8 cellular contexts compared by ENCODE assay signal in the genomic region with DNA sequence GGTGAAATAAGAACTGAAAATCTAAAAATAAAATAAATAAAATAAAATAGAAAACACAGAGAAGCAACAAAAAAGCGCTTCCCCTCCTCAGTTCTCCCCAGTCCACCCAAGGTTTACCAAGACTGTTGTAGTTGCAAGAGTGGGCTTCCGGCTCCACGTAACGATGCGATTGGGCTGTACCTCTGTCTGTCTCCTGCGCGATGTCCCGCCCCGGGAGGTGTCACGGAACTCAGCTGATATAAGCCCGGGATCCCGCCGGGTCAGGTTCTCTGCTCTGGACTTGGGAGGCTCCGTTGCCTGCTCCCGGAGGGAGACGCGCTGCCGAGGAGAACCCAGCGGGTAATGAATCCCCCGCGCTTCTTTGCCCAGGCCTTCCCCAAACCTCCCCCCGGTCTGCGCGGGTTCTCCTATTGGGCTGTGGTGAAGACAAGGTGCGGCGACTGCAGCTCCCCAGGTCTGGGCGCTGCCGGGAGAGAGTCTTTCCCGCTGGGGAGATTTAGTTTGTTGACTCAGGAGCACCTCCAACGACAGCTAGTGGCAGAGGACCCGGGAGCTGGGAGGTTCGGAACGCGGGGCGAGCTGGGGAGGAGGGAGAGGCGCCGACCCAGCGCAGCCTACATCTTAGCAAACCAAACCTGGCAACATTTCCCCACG. TPM values are rescaled to one million over a fixed set of nuclear protein-coding genes. Genes with fewer than 3 reads are reported as not detected.
A peak's percentile ranks its signal among the peaks of the same experiment; 100 is the strongest.
DNase-seq lines count a peak whose midpoint lies in the region; TF ChIP-seq lines count a peak whose summit lies in the region.

TSS of gene SLFN5 (plus strand) at position 268 of the 654 bp plus-strand sequence. CDS start 15,619 bp downstream, outside the sequence.

- TF ChIP-seq POLR2A in prostate gland (IDR thresholded peaks at IDR 0.05), result peak; percentile 96

- H3K4me3 ChIP-seq in HFF-Myc (replicated peaks; ENCODE audit: low read depth, low read length) (peak within 1 kb of the TSS; percentile 81), right atrium auricular region (peak within 1 kb of the TSS; percentile 64 to 81), prostate gland (peak within 1 kb of the TSS; percentile 50 to 79)

- H3K4me1 ChIP-seq in right atrium auricular region (peaks cover 0 to 41% of the 10 kb centered on the region in 2 donors), prostate gland (replicated peaks) (peaks cover 9% of the 10 kb centered on the region)

- intact Hi-C loops in T-helper 2 cell treated with Interferon-gamma antibody and Interleukin-4, amounts not matched to agents 100 ng/mL and 5 ng/mL, for 36 hours (cut with micrococcal nuclease), result loop anchor here (1.0 to 2.0 kb wide), 11 partner anchors 25 to 345 kb away; partner anchors contain the start of genes LIG3, PEX12, SLFN11 and SLFN12
- intact Hi-C loops in prostate gland (cut with DNase I), result no loop called here

- POLR2A ChIA-PET in GM10248 (lab: Yijun Ruan, JAX), result interaction anchor here (0.6 kb wide), 1 partner anchor 348 kb away, joined by 5 read pairs; no protein-coding TSS in a partner anchor

- CTCF ChIA-PET in GM10248 (lab: Yijun Ruan, JAX), result interaction anchor here (0.8 kb wide), 1 partner anchor 71 kb away, joined by 3 read pairs; no protein-coding TSS in a partner anchor

- H3K36me3 ChIP-seq in right atrium auricular region (no peaks in the 10 kb centered on the region), prostate gland (no peaks in the 10 kb centered on the region)

- DNase-seq in GM10248 (ENCODE audit: extremely low spot score), result peak; percentile 96
- peak; percentile 63 for DNase-seq in HFF-Myc (ENCODE audit: extremely low read depth, low read depth)
- peak; percentile 86 for DNase-seq in NAMALWA (ENCODE audit: low spot score)
- DNase-seq in anterior cingulate cortex (lab: John Stamatoyannopoulos, UW), result peak; percentile 20 to 96 (median 78)
- DNase-seq in right atrium auricular region (ENCODE audit: low spot score), result peak; percentile 99
- peak; percentile 98 for DNase-seq in prostate gland (ENCODE audit: low spot score)
- peak; percentile 98 for DNase-seq in ureter (ENCODE audit: low spot score)

- TF ChIP-seq CTCF in GM10248 (IDR thresholded peaks at IDR 0.05; ENCODE audit: control extremely low read depth, extremely low read depth, low read depth, missing control alignments) (no peak), HFF-Myc (IDR thresholded peaks at IDR 0.05; ENCODE audit: low read depth, low read length, missing control alignments) (no peak), right atrium auricular region (IDR thresholded peaks at IDR 0.05) (no peak), prostate gland (IDR thresholded peaks at IDR 0.05) (no peak)

- WGBS in prostate gland, result under 1% methylated on average over 39 of the region's 39 CpGs

- H3K27me3 ChIP-seq in right atrium auricular region (no peaks in the 10 kb centered on the region), prostate gland (replicated peaks; ENCODE audit: insufficient read depth) (no peaks in the 10 kb centered on the region)

- H3K9me3 ChIP-seq in right atrium auricular region (no peaks in the 10 kb centered on the region), prostate gland (no peaks in the 10 kb centered on the region)

- H3K27ac ChIP-seq in right atrium auricular region, result peak within 1 kb of the TSS; percentile 95 to 96
- peak within 1 kb of the TSS; percentile 90 to 95 for H3K27ac ChIP-seq in prostate gland

RNA-seq across cellular contexts. Expression of gene SLFN5, which starts in this region (rescaled TPM):
- total RNA-seq in T-helper 2 cell treated with Interferon-gamma antibody and Interleukin-4, amounts not matched to agents 100 ng/mL and 5 ng/mL, for 36 hours, result 103 TPM in 2 replicates
- total RNA-seq in right atrium auricular region, result 10 to 100 TPM; 11.1 to 12.9 TPM
- 10 to 100 TPM; 21.4 to 21.5 TPM for total RNA-seq in prostate gland
- 69.9 TPM for total RNA-seq in ureter

Comparison
In these comparisons a context has a peak if more than half of its experiments do, and no peak if none do; other contexts are left out.
1. Peak in every context shown above with its lines: DNase-seq, H3K4me3 ChIP-seq and H3K27ac ChIP-seq.